Comparison of ENCODE assay signal across 23 cellular contexts in genomic region chrX:135490979-135491514, GRCh38. TPM values are rescaled to one million over a fixed set of nuclear protein-coding genes. Genes with fewer than 3 reads are reported as not detected.
DNase-seq lines count a peak whose midpoint lies in the region; ATAC-seq, FAIRE-seq and TF ChIP-seq lines count a peak whose summit lies in the region.
"Had no signal": no experiment of that assay in that cellular context is flagged by ENCODE, and none has a peak within 500 bp of the region (broad histone marks: within the 10 kb centered on the region; RNA-seq: fewer than 3 reads in every experiment).

No MANE protein-coding gene starts in this region.

- peak; percentile 33 for ATAC-seq in HG02885 (IDR thresholded peaks at IDR 0.05; ENCODE audit: poor library complexity, unreplicated experiment)
- ATAC-seq: A549 had no signal

- POLR2A ChIA-PET in GM10248 (lab: Yijun Ruan, JAX) = no interaction called here

- DNase-seq in GM10248 (ENCODE audit: extremely low spot score) (peak; percentile 5), GM18507 (ENCODE audit: extremely low spot score, insufficient read length, low read depth) (no peak), astrocyte (ENCODE audit: low read depth) (no peak), T1000 (lab: John Stamatoyannopoulos, UW) (no peak), NCI-H128 (lab: John Stamatoyannopoulos, UW; ENCODE audit: unreplicated experiment) (no peak), NCI-H2081 (lab: John Stamatoyannopoulos, UW) (no peak), mesenteric fat pad (ENCODE audit: low spot score) (no peak)
- DNase-seq: AML-193; CD4-positive, alpha-beta memory T cell; DMS153; DMS79; GDM1; GOT3; Kasumi-1; KG1 had no signal

- no peak overlapping the region for H3K27ac Mint-ChIP-seq in astrocyte (ENCODE audit: unreplicated experiment)
- H3K27ac Mint-ChIP-seq: CD4-positive, alpha-beta memory T cell; IgD-negative memory B cell had no signal

- H3K4me3 ChIP-seq in astrocyte (ENCODE audit: insufficient read depth, low read depth, low read length) = no peak overlapping the region
- H3K4me3 ChIP-seq: A549, BLaER1, HAP-1 had no signal

- CTCF ChIA-PET in GM10248 (lab: Yijun Ruan, JAX) = no interaction called here

- H3K36me3 ChIP-seq in astrocyte (ENCODE audit: insufficient read depth, low read length) = no peaks in the 10 kb centered on the region
- H3K36me3 ChIP-seq: BLaER1, HAP-1 had no signal

- H3K9ac ChIP-seq in astrocyte (ENCODE audit: low read length) = no peak overlapping the region
- H3K9ac ChIP-seq: BLaER1 had no signal

- H3K9me3 Mint-ChIP-seq in astrocyte (ENCODE audit: unreplicated experiment) = peaks cover 1% of the 10 kb centered on the region
- H3K9me3 Mint-ChIP-seq: CD14-positive monocyte; CD4-positive, alpha-beta memory T cell; IgD-negative memory B cell had no signal

- H3K27ac ChIP-seq in astrocyte (ENCODE audit: low read depth, low read length) = no peak overlapping the region
- H3K27ac ChIP-seq: 22Rv1, A549, BLaER1 had no signal

- no peak overlapping the region for H3K4me3 Mint-ChIP-seq in astrocyte (ENCODE audit: unreplicated experiment)
- H3K4me3 Mint-ChIP-seq: CD14-positive monocyte; CD4-positive, alpha-beta memory T cell; IgD-negative memory B cell had no signal

- no peaks in the 10 kb centered on the region for H3K79me2 ChIP-seq in astrocyte (ENCODE audit: insufficient read depth, low read length)

- peak; percentile 63 for FAIRE-seq in GM18507 (lab: Jason Lieb, UNC)
- peak; percentile 89 for FAIRE-seq in astrocyte (lab: Jason Lieb, UNC)
- FAIRE-seq: A549, HTR-8/SVneo had no signal

- H3K4me1 ChIP-seq in astrocyte (ENCODE audit: insufficient read depth, low read length) = no peaks in the 10 kb centered on the region
- H3K4me1 ChIP-seq: A549, BLaER1, HAP-1 had no signal

- no peaks in the 10 kb centered on the region for H3K9me3 ChIP-seq in astrocyte (ENCODE audit: insufficient read depth, low read depth, low read length)
- H3K9me3 ChIP-seq: A549, BLaER1, HAP-1 had no signal

- H3K4me1 Mint-ChIP-seq in astrocyte (ENCODE audit: low read depth, unreplicated experiment) = no peaks in the 10 kb centered on the region

- no peak overlapping the region for H3K4me2 ChIP-seq in astrocyte (ENCODE audit: low read length)
- H3K4me2 ChIP-seq: A549, BLaER1 had no signal

- no peak for TF ChIP-seq CTCF in GM10248 (IDR thresholded peaks at IDR 0.05; ENCODE audit: control extremely low read depth, extremely low read depth, low read depth, missing control alignments)
- TF ChIP-seq CTCF in astrocyte (IDR thresholded peaks at IDR 0.05; ENCODE audit: insufficient read depth, low read depth, low read length) = no peak

- H3K27me3 Mint-ChIP-seq in astrocyte (ENCODE audit: low read depth, unreplicated experiment) = peaks cover 2% of the 10 kb centered on the region

- H3K27me3 ChIP-seq in astrocyte (ENCODE audit: insufficient read depth, low read length) = no peaks in the 10 kb centered on the region

- H2AFZ ChIP-seq in astrocyte (ENCODE audit: low read depth, low read length) = no peak overlapping the region

- H3K36me3 Mint-ChIP-seq in astrocyte (ENCODE audit: low read depth, unreplicated experiment) = no peaks in the 10 kb centered on the region
- H3K36me3 Mint-ChIP-seq: CD14-positive monocyte; CD4-positive, alpha-beta memory T cell; IgD-negative memory B cell had no signal

- no peaks in the 10 kb centered on the region for H4K20me1 ChIP-seq in astrocyte (ENCODE audit: insufficient read depth, low read length)
- H4K20me1 ChIP-seq: BLaER1 had no signal

RNA-seq across cellular contexts. Expression of gene INTS6L, which starts 29.4 kb away (rescaled TPM):
- total RNA-seq in astrocyte (7.5 and 8.7 TPM in 2 replicates), mesenteric fat pad (3.8 TPM)
